ENCODE assay signal across 9 cellular contexts in genomic region chr1:62725255-62725654, GRCh38. TPM values are rescaled to one million over a fixed set of nuclear protein-coding genes. Genes with fewer than 3 reads are reported as not detected.
DNase-seq lines count a peak whose midpoint lies in the region; TF ChIP-seq lines count a peak whose summit lies in the region.
"Had no signal": no experiment of that assay in that cellular context is flagged by ENCODE, and none has a peak within 500 bp of the region (broad histone marks: within the 10 kb centered on the region; RNA-seq: fewer than 3 reads in every experiment).

No MANE protein-coding gene starts in this region.

- H3K27ac ChIP-seq in mucosa of rectum (ENCODE audit: low read depth in 2 of 2, low read length in 2 of 2) (peak overlapping the region; percentile 31 to 43), testis (peak overlapping the region in 1 of 2 donors; percentile 39)

- H3K9ac ChIP-seq in mucosa of rectum (ENCODE audit: low read depth in 1 of 2, low read length in 2 of 2) = peak overlapping the region in 1 of 2 donors; percentile 25

- intact Hi-C loops in testis (cut with DNase I; ENCODE audit: low total_unique reads) = no loop called here

- no peaks in the 10 kb centered on the region for H3K27me3 ChIP-seq in MG63
- H3K27me3 ChIP-seq in mucosa of rectum (ENCODE audit: control insufficient read depth in 2 of 2, insufficient read depth in 2 of 2, low read length in 2 of 2) = no peaks in the 10 kb centered on the region
- H3K27me3 ChIP-seq in testis = no peaks in the 10 kb centered on the region

- no peak for TF ChIP-seq POLR2A in testis (IDR thresholded peaks at IDR 0.05)

- peak; percentile 44 for DNase-seq in AG08396 (ENCODE audit: low spot score)
- peak; percentile 69 for DNase-seq in MG63
- DNase-seq in dedifferentiated amniotic fluid mesenchymal stem cell (ENCODE audit: extremely low spot score) = peak; percentile 93
- DNase-seq in NCI-H2227 (lab: John Stamatoyannopoulos, UW; ENCODE audit: unreplicated experiment) = no peak
- no peak for DNase-seq in testis
- DNase-seq in germinal center (ENCODE audit: low spot score) = no peak
- DNase-seq in HK-2 (ENCODE audit: unreplicated experiment) = no peak
- DNase-seq: CD8-positive, alpha-beta memory T cell had no signal

- H3K9me3 ChIP-seq in MG63 (no peaks in the 10 kb centered on the region), mucosa of rectum (ENCODE audit: control insufficient read depth in 2 of 2, low read length in 2 of 2) (no peaks in the 10 kb centered on the region), testis (no peaks in the 10 kb centered on the region)

- H3K36me3 ChIP-seq in MG63 (no peaks in the 10 kb centered on the region), mucosa of rectum (ENCODE audit: control insufficient read depth in 2 of 2, insufficient read depth in 2 of 2, low read length in 2 of 2) (no peaks in the 10 kb centered on the region), testis (ENCODE audit: low read depth, missing control alignments) (no peaks in the 10 kb centered on the region)

- H3K4me1 ChIP-seq in mucosa of rectum (ENCODE audit: control insufficient read depth in 2 of 2, insufficient read depth in 2 of 2, low read length in 2 of 2) = peaks cover 13 to 41% of the 10 kb centered on the region in 2 donors
- peaks cover 26% of the 10 kb centered on the region for H3K4me1 ChIP-seq in testis

- no peak for TF ChIP-seq CTCF in testis (IDR thresholded peaks at IDR 0.05)

- H3K4me3 ChIP-seq in MG63 (peak overlapping the region; percentile 16), mucosa of rectum (ENCODE audit: low read length in 2 of 2) (no peak overlapping the region), testis (no peak overlapping the region)

- WGBS in testis, 2 donors = 22 to 29% methylated on average over 1 of the region's 1 CpG

RNA-seq across cellular contexts. Expression of gene DOCK7, which starts 37.1 kb away (rescaled TPM):
- total RNA-seq in MG63 (2014; rRNA removed; shearing (Covaris generic); ENCODE audit: low replicate concordance) = 21.9 and 29.2 TPM in 2 replicates
- 100 to 1,000 TPM in 1 of 2 donors, 10 to 100 TPM in 1; 94.3 to 122 TPM for total RNA-seq in testis
- 42.2 TPM for polyA plus RNA-seq in testis (ENCODE audit: insufficient read depth, low read depth, low replicate concordance)

RNA-seq across cellular contexts. Expression of gene ATG4C, which starts 58.7 kb away (rescaled TPM):
- 2.1 and 5.1 TPM in 2 replicates for total RNA-seq in MG63 (2014; rRNA removed; shearing (Covaris generic); ENCODE audit: low replicate concordance)
- 10 to 100 TPM in 1 of 2 donors, 1 to 10 TPM in 1; 6.8 to 10.2 TPM for total RNA-seq in testis
- 8.6 TPM for polyA plus RNA-seq in testis (ENCODE audit: insufficient read depth, low read depth, low replicate concordance)

Comparison
In these comparisons a context has a peak if more than half of its experiments do, and no peak if none do; other contexts are left out.
1. DNase-seq: peak in AG08396 (single experiment), MG63 (single experiment) and dedifferentiated amniotic fluid mesenchymal stem cell (single experiment); none in NCI-H2227 (single experiment), testis (single experiment), germinal center (single experiment) and HK-2 (single experiment).